Comparison of ENCODE assay signal across 8 cellular contexts in genomic region chr22:30252411-30253204, GRCh38. TPM values are rescaled to one million over a fixed set of nuclear protein-coding genes. Genes with fewer than 3 reads are reported as not detected.
DNase-seq lines count a peak whose midpoint lies in the region; ATAC-seq and TF ChIP-seq lines count a peak whose summit lies in the region.

No MANE protein-coding gene starts in this region.

- no peak overlapping the region for H3K23ac ChIP-seq in trophoblast cell (ENCODE audit: low read length)

- H4K20me1 ChIP-seq in GM23248 (ENCODE audit: insufficient read depth), result no peaks in the 10 kb centered on the region

- no peaks in the 10 kb centered on the region for H3K9me3 ChIP-seq in GM23248 (ENCODE audit: low read depth)
- no peaks in the 10 kb centered on the region for H3K9me3 ChIP-seq in NT2/D1 (ENCODE audit: insufficient read depth, low read length)
- H3K9me3 ChIP-seq in trophoblast cell (ENCODE audit: insufficient read depth, low read depth, low read length), result peaks cover 5% of the 10 kb centered on the region

- 63 to 68% methylated on average over 18 to 22 of the region's 22 CpGs for WGBS in GM23248 (ENCODE audit: low coverage in 1 of 2, low lambda C conversion rate in 2 of 2, missing lambda C conversion rate in 2 of 2), 2 experiments
- no CpG with 5 or more reads among the region's 22 CpGs for WGBS in trophoblast cell (ENCODE audit: extremely low coverage, insufficient coverage, insufficient read length)

- no peak overlapping the region for H4K8ac ChIP-seq in trophoblast cell (ENCODE audit: low read depth, low read length)

- no peaks in the 10 kb centered on the region for H3K79me1 ChIP-seq in trophoblast cell (ENCODE audit: low read length)

- TF ChIP-seq CTCF in coronary artery (IDR thresholded peaks at IDR 0.05), result no peak

- H3K4me3 ChIP-seq in GM23248 (no peak overlapping the region), NT2/D1 (ENCODE audit: insufficient read length, low read depth) (no peak overlapping the region), coronary artery (peak overlapping the region; percentile 57), trophoblast cell (ENCODE audit: low read depth, low read length) (no peak overlapping the region)

- H2BK5ac ChIP-seq in trophoblast cell (ENCODE audit: low read depth, low read length, poor library complexity), result no peak overlapping the region

- DNase-seq in GM23248, result no peak
- DNase-seq in NT2/D1 (ENCODE audit: low read depth, low spot score), result no peak
- no peak for DNase-seq in coronary artery (ENCODE audit: low spot score)
- DNase-seq in trophoblast cell, result peak; percentile 28
- DNase-seq in HK-2 (ENCODE audit: unreplicated experiment), result no peak
- no peak for DNase-seq in NCI-H526 (lab: John Stamatoyannopoulos, UW)

- H2AFZ ChIP-seq in GM23248, result 0 out of 2 replicates have a peak overlapping the region, but pooled peaks have one; percentile 28
- H2AFZ ChIP-seq in trophoblast cell (ENCODE audit: insufficient read depth, low read length, poor library complexity), result no peak overlapping the region

- H3K9ac ChIP-seq in GM23248 (no peak overlapping the region), NT2/D1 (ENCODE audit: insufficient read length, low read depth) (peak overlapping the region; percentile 50), trophoblast cell (ENCODE audit: low read length) (no peak overlapping the region)

- no peak overlapping the region for H3K4ac ChIP-seq in trophoblast cell (ENCODE audit: low read depth, low read length)

- H3K18ac ChIP-seq in trophoblast cell (ENCODE audit: low read length), result no peak overlapping the region

- H3K4me2 ChIP-seq in GM23248 (ENCODE audit: unreplicated experiment) (no peak overlapping the region), trophoblast cell (ENCODE audit: low read length) (no peak overlapping the region)

- H3K4me1 ChIP-seq in GM23248 (ENCODE audit: insufficient read depth) (peaks cover 20% of the 10 kb centered on the region), NT2/D1 (ENCODE audit: insufficient read depth, insufficient read length) (peaks cover 28% of the 10 kb centered on the region), trophoblast cell (ENCODE audit: control insufficient read depth in 1 of 2, insufficient read depth in 2 of 2, low read length in 2 of 2) (peaks cover 9 to 13% of the 10 kb centered on the region in 2 experiments)

- ATAC-seq in GM19324 (IDR thresholded peaks at IDR 0.05; ENCODE audit: low FRiP score, unreplicated experiment), result no peak
- no peak for ATAC-seq in GM21529 (IDR thresholded peaks at IDR 0.05; ENCODE audit: unreplicated experiment)

- peak overlapping the region; percentile 2 for H4K91ac ChIP-seq in trophoblast cell (ENCODE audit: low read depth, low read length)

- no peaks in the 10 kb centered on the region for H3K36me3 ChIP-seq in GM23248 (ENCODE audit: low read depth)
- H3K36me3 ChIP-seq in NT2/D1 (ENCODE audit: insufficient read depth, insufficient read length, low read length), result peaks cover 5% of the 10 kb centered on the region
- H3K36me3 ChIP-seq in trophoblast cell (ENCODE audit: control insufficient read depth in 1 of 2, insufficient read depth in 2 of 2, low read length in 2 of 2), result no peaks in the 10 kb centered on the region

- no peak overlapping the region for H3K27ac ChIP-seq in GM23248
- H3K27ac ChIP-seq in coronary artery, result peak overlapping the region in 1 of 2 donors; percentile 69
- no peak overlapping the region for H3K27ac ChIP-seq in trophoblast cell (ENCODE audit: low read depth, low read length)

- H2AK5ac ChIP-seq in trophoblast cell (ENCODE audit: low read length), result no peak overlapping the region

- no peak overlapping the region for H3K14ac ChIP-seq in trophoblast cell (ENCODE audit: low read length)

- no peaks in the 10 kb centered on the region for H3K9me2 ChIP-seq in GM23248 (ENCODE audit: insufficient read depth)

- H2BK12ac ChIP-seq in trophoblast cell (ENCODE audit: low read length), result peak overlapping the region; percentile 0

- H3K79me2 ChIP-seq in GM23248 (ENCODE audit: insufficient read depth) (no peaks in the 10 kb centered on the region), trophoblast cell (ENCODE audit: control insufficient read depth, insufficient read depth, low read length, poor library complexity) (no peaks in the 10 kb centered on the region)

- no peak overlapping the region for H4K12ac ChIP-seq in trophoblast cell (ENCODE audit: low read depth, low read length)

- in situ Hi-C loops in GM23248 (cut with MboI), result no loop called here

- H2BK120ac ChIP-seq in trophoblast cell (ENCODE audit: insufficient read depth, low read length, poor library complexity), result no peak overlapping the region

- H3K27me3 ChIP-seq in GM23248 (replicated peaks; ENCODE audit: insufficient read depth), result no peaks in the 10 kb centered on the region
- no peaks in the 10 kb centered on the region for H3K27me3 ChIP-seq in NT2/D1 (ENCODE audit: insufficient read depth, insufficient read length)
- no peaks in the 10 kb centered on the region for H3K27me3 ChIP-seq in trophoblast cell (ENCODE audit: insufficient read depth, low read length)

- peaks cover 5% of the 10 kb centered on the region; the same call in 1 of the 2 replicates for H3F3A ChIP-seq in GM23248 (ENCODE audit: insufficient read depth)

RNA-seq across cellular contexts. Expression of gene LIF, which starts 6.0 kb away (rescaled TPM):
- total RNA-seq in GM23248 (2014; rRNA removed; shearing (Covaris generic)), result 1.6 and 1.9 TPM in 2 replicates
- 1.0 and 1.4 TPM in 2 replicates for polyA plus RNA-seq in GM23248 (2016; fragmentation: Nextera tagmentation; extraction: Ambion mirVana)
- polyA plus RNA-seq in trophoblast cell (2013), result 1.2 and 1.4 TPM in 2 replicates

RNA-seq across cellular contexts. Expression of gene OSM, which starts 14.0 kb away (rescaled TPM):
- not detected in 2 replicates for total RNA-seq in GM23248 (2014; rRNA removed; shearing (Covaris generic))
- not detected in 2 replicates for polyA plus RNA-seq in GM23248 (2016; fragmentation: Nextera tagmentation; extraction: Ambion mirVana)
- polyA plus RNA-seq in trophoblast cell (2013), result 0.19 and 0.25 TPM in 2 replicates

RNA-seq across cellular contexts. Expression of gene CASTOR1, which starts 36.7 kb away (rescaled TPM):
- total RNA-seq in GM23248 (2014; rRNA removed; shearing (Covaris generic)), result 10.2 and 13.4 TPM in 2 replicates
- 8.7 and 10.2 TPM in 2 replicates for polyA plus RNA-seq in GM23248 (2016; fragmentation: Nextera tagmentation; extraction: Ambion mirVana)
- polyA plus RNA-seq in trophoblast cell (2013), result 41.1 and 44.2 TPM in 2 replicates

Comparison
In these comparisons a context has a peak if more than half of its experiments do, and no peak if none do; other contexts are left out.
1. DNase-seq: peak in trophoblast cell (2 of 2); none in GM23248 (single experiment), NT2/D1 (single experiment), coronary artery (single experiment), HK-2 (single experiment) and NCI-H526 (0 of 2).